Comparison of ENCODE assay signal across 13 cellular contexts in genomic region chr7:826230-826905, GRCh38. TPM values are rescaled to one million over a fixed set of nuclear protein-coding genes. Genes with fewer than 3 reads are reported as not detected.
DNase-seq lines count a peak whose midpoint lies in the region; ATAC-seq and TF ChIP-seq lines count a peak whose summit lies in the region.
"Had no signal": no experiment of that assay in that cellular context is flagged by ENCODE, and none has a peak within 500 bp of the region (broad histone marks: within the 10 kb centered on the region; RNA-seq: fewer than 3 reads in every experiment).

No MANE protein-coding gene starts in this region.

- peaks cover 30% of the 10 kb centered on the region for H3K4me1 Mint-ChIP-seq in MCF 10A (ENCODE audit: insufficient read depth, unreplicated experiment)

- BruUV-seq in MCF 10A (replicated peaks; lab: Mats Ljungman, UMichigan): no TSS peak

- no peaks in the 10 kb centered on the region for H3K9me3 Mint-ChIP-seq in MCF 10A (ENCODE audit: unreplicated experiment)
- H3K9me3 Mint-ChIP-seq: type B pancreatic cell had no signal

- no peaks in the 10 kb centered on the region for H3K9me3 ChIP-seq in BLaER1
- H3K9me3 ChIP-seq: prostate gland had no signal

- no peak overlapping the region for H3K4me3 Mint-ChIP-seq in MCF 10A (ENCODE audit: unreplicated experiment)
- H3K4me3 Mint-ChIP-seq: activated CD4-positive, alpha-beta T cell treated with anti-CD3 and anti-CD28 coated beads for 36 hours; type B pancreatic cell had no signal

- no peak overlapping the region for H3K4me3 ChIP-seq in BLaER1
- H3K4me3 ChIP-seq in rectal smooth muscle tissue (ENCODE audit: low read length): no peak overlapping the region
- H3K4me3 ChIP-seq: prostate gland had no signal

- no peaks in the 10 kb centered on the region for H3K27me3 ChIP-seq in BLaER1
- no peaks in the 10 kb centered on the region for H3K27me3 ChIP-seq in rectal smooth muscle tissue (ENCODE audit: control insufficient read depth, insufficient read depth, low read length)

- peaks cover 100% of the 10 kb centered on the region for H4K20me1 ChIP-seq in BLaER1

- H3K4me1 ChIP-seq in BLaER1 (peaks cover 82% of the 10 kb centered on the region), rectal smooth muscle tissue (ENCODE audit: control insufficient read depth, insufficient read depth, low read length) (peaks cover 45% of the 10 kb centered on the region)

- no peak for ATAC-seq in GM21423 (IDR thresholded peaks at IDR 0.05; ENCODE audit: unreplicated experiment)
- ATAC-seq: activated CD4-positive, alpha-beta T cell treated with anti-CD3 and anti-CD28 coated beads for 36 hours had no signal

- H3K36me3 ChIP-seq in BLaER1: peaks cover 35% of the 10 kb centered on the region
- no peaks in the 10 kb centered on the region for H3K36me3 ChIP-seq in rectal smooth muscle tissue (ENCODE audit: control insufficient read depth, insufficient read depth, low read length)
- H3K36me3 ChIP-seq: prostate gland had no signal

- H3K9ac ChIP-seq in BLaER1: peak overlapping the region; percentile 38; the same call in 1 of the 2 replicates
- H3K9ac ChIP-seq in rectal smooth muscle tissue (ENCODE audit: low read length): no peak overlapping the region

- intact Hi-C loops in MCF 10A (cut with micrococcal nuclease): no loop called here

- H3K27me3 Mint-ChIP-seq in MCF 10A (ENCODE audit: insufficient read depth, unreplicated experiment): no peaks in the 10 kb centered on the region
- H3K27me3 Mint-ChIP-seq: activated CD4-positive, alpha-beta T cell treated with anti-CD3 and anti-CD28 coated beads for 36 hours; type B pancreatic cell had no signal

- POLR2A ChIA-PET in MCF 10A (lab: Yijun Ruan, JAX): interaction anchor here (1.8 to 2.2 kb wide), 2 partner anchors 9 kb away, joined by 10 to 12 read pairs; no protein-coding TSS in a partner anchor

- peak; percentile 56 for DNase-seq in NCI-H2227 (lab: John Stamatoyannopoulos, UW; ENCODE audit: unreplicated experiment)
- DNase-seq in fibroblast of gingiva (ENCODE audit: low read depth): peak; percentile 15
- DNase-seq in NCI-H1417 treated with DMSO at 0.1 percent for 48 hours (lab: John Stamatoyannopoulos, UW): no peak
- no peak for DNase-seq in MCF 10A (ENCODE audit: unreplicated experiment)
- no peak for DNase-seq in Kasumi-1 (lab: John Stamatoyannopoulos, UW)
- DNase-seq: activated CD4-positive, alpha-beta T cell treated with anti-CD3 and anti-CD28 coated beads for 36 hours; activated gamma-delta T cell treated with Interleukin-2 at 50 U/mL for 16 hours; NCI-H510A treated with DMSO at 0.1 percent for 48 hours had no signal

- CTCF ChIA-PET in MCF 10A (lab: Yijun Ruan, JAX): no interaction called here

- H3K4me2 ChIP-seq in BLaER1: peak overlapping the region; percentile 61

- H3K36me3 Mint-ChIP-seq in MCF 10A (ENCODE audit: insufficient read depth, unreplicated experiment): peaks cover 37% of the 10 kb centered on the region

- H3K27ac ChIP-seq in BLaER1 (peak overlapping the region; percentile 59), rectal smooth muscle tissue (ENCODE audit: low read depth, low read length) (peak overlapping the region; percentile 26)
- H3K27ac ChIP-seq: prostate gland had no signal

- H3K27ac Mint-ChIP-seq in MCF 10A (ENCODE audit: low read depth, unreplicated experiment): no peak overlapping the region
- H3K27ac Mint-ChIP-seq: activated CD4-positive, alpha-beta T cell treated with anti-CD3 and anti-CD28 coated beads for 36 hours; type B pancreatic cell had no signal

- no peak for TF ChIP-seq CTCF in MCF 10A (IDR thresholded peaks at IDR 0.05; ENCODE audit: unreplicated experiment)

RNA-seq across cellular contexts. Expression of gene SUN1, which starts 5.9 kb away (rescaled TPM):
- 126 and 132 TPM in 2 replicates for total RNA-seq in MCF 10A (2022)

RNA-seq across cellular contexts. Expression of gene GET4, which starts 50.0 kb away (rescaled TPM):
- total RNA-seq in MCF 10A (2022): 32.6 and 43.9 TPM in 2 replicates

Comparison
In these comparisons a context has a peak if more than half of its experiments do, and no peak if none do; other contexts are left out.
1. DNase-seq: peak in NCI-H2227 (single experiment) and fibroblast of gingiva (single experiment); none in NCI-H1417 treated with DMSO at 0.1 percent for 48 hours (single experiment), MCF 10A (single experiment) and Kasumi-1 (0 of 2).